8 cellular contexts compared by ENCODE assay signal in genomic region chr11:76380161-76380976, GRCh38. TPM values are rescaled to one million over a fixed set of nuclear protein-coding genes. Genes with fewer than 3 reads are reported as not detected.
DNase-seq lines count a peak whose midpoint lies in the region; ATAC-seq and TF ChIP-seq lines count a peak whose summit lies in the region.

No MANE protein-coding gene starts in this region.

- ATAC-seq in GM21528 (IDR thresholded peaks at IDR 0.05; ENCODE audit: low FRiP score, unreplicated experiment) = peak; percentile 48
- ATAC-seq in activated CD8-positive, alpha-beta T cell treated with anti-CD3 and anti-CD28 coated beads for 36 hours = peak; percentile 45

- H3K9me3 ChIP-seq in KOPT-K1 (ENCODE audit: insufficient read depth, low read length, poor library complexity, severe bottlenecking) (no peaks in the 10 kb centered on the region), muscle layer of colon (ENCODE audit: low read length) (no peaks in the 10 kb centered on the region)

- H3K4me1 Mint-ChIP-seq in activated CD8-positive, alpha-beta T cell treated with anti-CD3 and anti-CD28 coated beads for 36 hours (ENCODE audit: low read depth) = peaks cover 53% of the 10 kb centered on the region
- peaks cover 19% of the 10 kb centered on the region for H3K4me1 Mint-ChIP-seq in endothelial cell (ENCODE audit: unreplicated experiment)

- CTCF ChIA-PET in activated CD8-positive, alpha-beta T cell treated with anti-CD3 and anti-CD28 coated beads for 36 hours (lab: Charles Lee) = interaction anchor here (0.9 kb wide), 1 partner anchor 173 kb away, joined by 3 read pairs; no protein-coding TSS in a partner anchor

- H3K36me3 Mint-ChIP-seq in activated CD8-positive, alpha-beta T cell treated with anti-CD3 and anti-CD28 coated beads for 36 hours (ENCODE audit: low read depth) = peaks cover 8% of the 10 kb centered on the region
- peaks cover 8% of the 10 kb centered on the region for H3K36me3 Mint-ChIP-seq in endothelial cell (ENCODE audit: low read depth, unreplicated experiment)

- H3K27ac Mint-ChIP-seq in activated CD8-positive, alpha-beta T cell treated with anti-CD3 and anti-CD28 coated beads for 36 hours = peak overlapping the region; percentile 97
- peak overlapping the region; percentile 91 for H3K27ac Mint-ChIP-seq in endothelial cell (ENCODE audit: unreplicated experiment)

- H3K9ac ChIP-seq in muscle layer of colon (ENCODE audit: low read length) = peak overlapping the region; percentile 50

- H3K27me3 Mint-ChIP-seq in activated CD8-positive, alpha-beta T cell treated with anti-CD3 and anti-CD28 coated beads for 36 hours = no peaks in the 10 kb centered on the region
- H3K27me3 Mint-ChIP-seq in endothelial cell (ENCODE audit: unreplicated experiment) = peaks cover 9% of the 10 kb centered on the region

- peaks cover 28% of the 10 kb centered on the region for H3K4me1 ChIP-seq in muscle layer of colon (ENCODE audit: insufficient read depth, low read length)

- intact Hi-C loops in activated CD8-positive, alpha-beta T cell treated with anti-CD3 and anti-CD28 coated beads for 36 hours (cut with micrococcal nuclease) = no loop called here

- H3K4me3 Mint-ChIP-seq in activated CD8-positive, alpha-beta T cell treated with anti-CD3 and anti-CD28 coated beads for 36 hours = peak overlapping the region; percentile 87
- H3K4me3 Mint-ChIP-seq in endothelial cell (ENCODE audit: unreplicated experiment) = peak overlapping the region; percentile 99

- H3K27ac ChIP-seq in KOPT-K1 (ENCODE audit: low read depth, low read length, poor library complexity, severe bottlenecking) (peak overlapping the region; percentile 56), muscle layer of colon (ENCODE audit: low read depth, low read length) (peak overlapping the region; percentile 76)

- peak overlapping the region; percentile 52 to 82 for H3K4me3 ChIP-seq in muscle layer of colon (ENCODE audit: low read depth in 1 of 2, low read length in 2 of 2)

- H3K27me3 ChIP-seq in muscle layer of colon (ENCODE audit: control insufficient read depth in 1 of 2, insufficient read depth in 2 of 2, low read length in 2 of 2) = no peaks in the 10 kb centered on the region

- POLR2A ChIA-PET in activated CD8-positive, alpha-beta T cell treated with anti-CD3 and anti-CD28 coated beads for 36 hours (lab: Charles Lee) = interaction anchor here (0.9 to 1.0 kb wide), 4 partner anchors 16 to 289 kb away, joined by 3 to 5 read pairs (median 4); no protein-coding TSS in a partner anchor

- TF ChIP-seq CTCF in activated CD8-positive, alpha-beta T cell treated with anti-CD3 and anti-CD28 coated beads for 36 hours (IDR thresholded peaks at IDR 0.05) = no peak
- TF ChIP-seq CTCF in endothelial cell (IDR thresholded peaks at IDR 0.05; ENCODE audit: unreplicated experiment) = no peak

- H3K9me3 Mint-ChIP-seq in activated CD8-positive, alpha-beta T cell treated with anti-CD3 and anti-CD28 coated beads for 36 hours = no peaks in the 10 kb centered on the region
- H3K9me3 Mint-ChIP-seq in endothelial cell (ENCODE audit: unreplicated experiment) = no peaks in the 10 kb centered on the region

- H3K36me3 ChIP-seq in KOPT-K1 (ENCODE audit: insufficient read depth, low read length) (peaks cover 6% of the 10 kb centered on the region; the same call in 1 of the 2 replicates), muscle layer of colon (ENCODE audit: insufficient read depth, low read length) (no peaks in the 10 kb centered on the region)

- DNase-seq in COR-L47 (lab: John Stamatoyannopoulos, UW) (peak; percentile 23), endothelial cell (ENCODE audit: low spot score) (no peak), superior temporal gyrus (ENCODE audit: extremely low spot score) (no peak)
- peak; percentile 81 for DNase-seq in activated CD8-positive, alpha-beta T cell treated with anti-CD3 and anti-CD28 coated beads for 36 hours
- DNase-seq in stimulated activated CD8-positive, alpha-beta memory T cell treated with anti-CD3 and anti-CD28 coated beads, Interleukin-7, amount 100 ng/mL, for 4 hours (ENCODE audit: low read depth in 2 of 2) = peak; percentile 27 to 56

RNA-seq across cellular contexts. Expression of gene THAP12, which starts 0.6 kb away (rescaled TPM):
- 10 to 100 TPM; 50.3 TPM for total RNA-seq in activated CD8-positive, alpha-beta T cell treated with anti-CD3 and anti-CD28 coated beads for 36 hours
- total RNA-seq in endothelial cell (ENCODE audit: unreplicated experiment) = 42.7 TPM

RNA-seq across cellular contexts. Expression of gene GVQW3, which starts 0.8 kb away (rescaled TPM):
- total RNA-seq in activated CD8-positive, alpha-beta T cell treated with anti-CD3 and anti-CD28 coated beads for 36 hours = 1 to 10 TPM; 2.1 to 4.2 TPM
- 6.1 TPM for total RNA-seq in endothelial cell (ENCODE audit: unreplicated experiment)

Comparison
In these comparisons a context has a peak if more than half of its experiments do, and no peak if none do; other contexts are left out.
1. DNase-seq: peak in COR-L47 (single experiment), activated CD8-positive, alpha-beta T cell treated with anti-CD3 and anti-CD28 coated beads for 36 hours (single experiment) and stimulated activated CD8-positive, alpha-beta memory T cell treated with anti-CD3 and anti-CD28 coated beads, Interleukin-7, amount 100 ng/mL, for 4 hours (2 of 2); none in endothelial cell (single experiment) and superior temporal gyrus (single experiment).